Comparison of ENCODE assay signal across 11 cellular contexts in the genomic region with DNA sequence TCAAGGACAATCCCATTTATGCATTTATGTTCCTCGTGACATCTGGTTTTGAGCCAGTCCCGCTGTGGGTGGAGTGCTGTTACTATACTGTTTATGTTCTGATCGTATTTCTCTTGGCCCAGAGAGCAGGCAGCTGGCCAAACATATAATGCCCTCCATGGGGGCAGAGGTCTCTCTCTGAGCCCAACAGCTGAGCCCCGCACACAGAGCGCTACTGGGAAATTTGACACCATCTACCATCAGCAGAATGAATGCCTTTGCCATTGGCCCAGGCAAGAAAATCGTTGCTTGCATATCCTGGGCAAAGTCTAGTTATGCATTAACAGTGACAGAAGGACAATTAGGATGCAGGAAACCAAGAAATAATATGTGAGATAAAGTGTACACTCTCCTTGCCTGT.
DNase-seq lines count a peak whose midpoint lies in the region; ATAC-seq lines count a peak whose summit lies in the region.
"Had no signal": no experiment of that assay in that cellular context is flagged by ENCODE, and none has a peak within 500 bp of the region (broad histone marks: within the 10 kb centered on the region; RNA-seq: fewer than 3 reads in every experiment).

No MANE protein-coding gene starts in this region.

- H3K4me3 ChIP-seq in SJCRH30: no peak overlapping the region

- no peaks in the 10 kb centered on the region for H3K36me3 ChIP-seq in SJCRH30

- H3K27me3 Mint-ChIP-seq in activated T-cell treated with anti-CD3 and anti-CD28 coated beads, Interleukin-2, amount 50 U/mL, for 24 hours: peaks cover 26% of the 10 kb centered on the region

- H3K9me3 Mint-ChIP-seq in activated T-cell treated with anti-CD3 and anti-CD28 coated beads, Interleukin-2, amount 50 U/mL, for 24 hours: no peaks in the 10 kb centered on the region

- no peaks in the 10 kb centered on the region for H3K36me3 Mint-ChIP-seq in activated T-cell treated with anti-CD3 and anti-CD28 coated beads, Interleukin-2, amount 50 U/mL, for 24 hours (ENCODE audit: low read depth)
- H3K36me3 Mint-ChIP-seq: activated naive CD8-positive, alpha-beta T cell treated with anti-CD3 and anti-CD28 coated beads, Interleukin-2, amount 10 ng/mL, durations not matched to agents 7 days and 5 days had no signal

- peaks cover 14% of the 10 kb centered on the region for H3K4me1 Mint-ChIP-seq in activated T-cell treated with anti-CD3 and anti-CD28 coated beads, Interleukin-2, amount 50 U/mL, for 24 hours (ENCODE audit: low read depth)
- H3K4me1 Mint-ChIP-seq: activated naive CD8-positive, alpha-beta T cell treated with anti-CD3 and anti-CD28 coated beads, Interleukin-2, amount 10 ng/mL, durations not matched to agents 7 days and 5 days; T-helper 17 cell had no signal

- 0 out of 2 replicates have a peak, but pooled peaks cover 5% of the 10 kb centered on the region for H3K9me3 ChIP-seq in SJCRH30 (replicated peaks)

- no peak overlapping the region for H3K4me3 Mint-ChIP-seq in activated T-cell treated with anti-CD3 and anti-CD28 coated beads, Interleukin-2, amount 50 U/mL, for 24 hours
- H3K4me3 Mint-ChIP-seq: activated naive CD8-positive, alpha-beta T cell treated with anti-CD3 and anti-CD28 coated beads, Interleukin-2, amount 10 ng/mL, durations not matched to agents 7 days and 5 days; T-helper 17 cell had no signal

- in situ Hi-C loops in Caki2 (cut with HindIII; ENCODE audit: low pct_unique_long_range_greater_than_20kb, low sequenced_read_pairs): no loop called here

- H3K4me1 ChIP-seq in SJCRH30: peaks cover 16% of the 10 kb centered on the region

- no peaks in the 10 kb centered on the region for H3K27me3 ChIP-seq in SJCRH30

- H3K27ac Mint-ChIP-seq in activated T-cell treated with anti-CD3 and anti-CD28 coated beads, Interleukin-2, amount 50 U/mL, for 24 hours: no peak overlapping the region
- H3K27ac Mint-ChIP-seq: activated naive CD8-positive, alpha-beta T cell treated with anti-CD3 and anti-CD28 coated beads, Interleukin-2, amount 10 ng/mL, durations not matched to agents 7 days and 5 days; T-helper 17 cell had no signal

- peak overlapping the region; percentile 7; the same call in 1 of the 2 replicates for H3K27ac ChIP-seq in SJCRH30

- ATAC-seq in HG02763 (IDR thresholded peaks at IDR 0.05; ENCODE audit: unreplicated experiment): no peak
- ATAC-seq: T-helper 17 cell had no signal

- peak; percentile 99 for DNase-seq in Caki2 (ENCODE audit: low read depth)
- DNase-seq in NCI-H146 treated with DMSO at 0.1 percent for 48 hours (lab: John Stamatoyannopoulos, UW; ENCODE audit: unreplicated experiment): peak; percentile 100
- DNase-seq in SJCRH30: peak; percentile 97 to 99
- DNase-seq in iPS-NIHi11 (ENCODE audit: low spot score): peak; percentile 49
- no peak for DNase-seq in NOMO-1 treated with dmso at 0.1 percent for 144 hours (lab: John Stamatoyannopoulos, UW; ENCODE audit: unreplicated experiment)
- DNase-seq in effector CD8-positive, alpha-beta T cell (lab: John Stamatoyannopoulos, UW): no peak
- DNase-seq in activated T-cell treated with anti-CD3 and anti-CD28 coated beads, Interleukin-2, amount 50 U/mL, for 24 hours: no peak
- DNase-seq: activated naive CD8-positive, alpha-beta T cell treated with anti-CD3 and anti-CD28 coated beads, Interleukin-2, amount 10 ng/mL, durations not matched to agents 7 days and 5 days; CD4-positive, alpha-beta memory T cell; T-helper 17 cell had no signal

Comparison
In these comparisons a context has a peak if more than half of its experiments do, and no peak if none do; other contexts are left out.
1. DNase-seq: peak in Caki2 (single experiment), NCI-H146 treated with DMSO at 0.1 percent for 48 hours (single experiment), SJCRH30 (2 of 2) and iPS-NIHi11 (single experiment); none in NOMO-1 treated with dmso at 0.1 percent for 144 hours (single experiment), effector CD8-positive, alpha-beta T cell (single experiment) and activated T-cell treated with anti-CD3 and anti-CD28 coated beads, Interleukin-2, amount 50 U/mL, for 24 hours (single experiment).